8 cellular contexts compared by ENCODE assay signal in genomic region chr11:47552581-47553416, GRCh38. TPM values are rescaled to one million over a fixed set of nuclear protein-coding genes. Genes with fewer than 3 reads are reported as not detected.
DNase-seq lines count a peak whose midpoint lies in the region; TF ChIP-seq lines count a peak whose summit lies in the region.

CELF1 (minus strand) TSS chr11:47553132; CDS start chr11:47499523, 53,609 bp downstream.

- peak; percentile 92 for DNase-seq in COR-L47 (lab: John Stamatoyannopoulos, UW)
- peak; percentile 95 for DNase-seq in GM20000 (ENCODE audit: low spot score)
- DNase-seq in HT-29 (ENCODE audit: low spot score): peak; percentile 95
- peak; percentile 28 for DNase-seq in NK-92 (lab: John Stamatoyannopoulos, UW; ENCODE audit: unreplicated experiment)
- DNase-seq in activated CD8-positive, alpha-beta memory T cell treated with anti-CD3 and anti-CD28 coated beads for 24 hours: peak; percentile 95
- peak; percentile 83 for DNase-seq in effector CD8-positive, alpha-beta T cell (lab: John Stamatoyannopoulos, UW)
- peak; percentile 93 for DNase-seq in medulla oblongata (ENCODE audit: extremely low spot score)
- peak; percentile 86 for DNase-seq in stimulated activated CD8-positive, alpha-beta memory T cell treated with anti-CD3 and anti-CD28 coated beads, Interleukin-12 subunit alpha, Interleukin-12 subunit beta, amount 100 ng/mL, for 1 hour (ENCODE audit: low read depth)

- TF ChIP-seq CTCF in GM20000 (IDR thresholded peaks at IDR 0.05; ENCODE audit: extremely low read depth, missing control alignments): peak; percentile 82

RNA-seq across cellular contexts. Expression of gene CELF1, which starts in this region (rescaled TPM):
- 104 and 123 TPM in 2 replicates for total RNA-seq in HT-29 (2014; rRNA removed; shearing (Covaris generic))

Comparison
In these comparisons a context has a peak if more than half of its experiments do, and no peak if none do; other contexts are left out.
1. Peak in every context shown above with its lines: DNase-seq.
2. DNase-seq: peak in every context shown above with its lines; median percentile 95 in GM20000; 95 in HT-29; 95 in activated CD8-positive, alpha-beta memory T cell treated with anti-CD3 and anti-CD28 coated beads for 24 hours; 93 in medulla oblongata; 92 in COR-L47; 86 in stimulated activated CD8-positive, alpha-beta memory T cell treated with anti-CD3 and anti-CD28 coated beads, Interleukin-12 subunit alpha, Interleukin-12 subunit beta, amount 100 ng/mL, for 1 hour; 83 in effector CD8-positive, alpha-beta T cell; 28 in NK-92.